ENCODE assay signal across 8 cellular contexts in the genomic region with DNA sequence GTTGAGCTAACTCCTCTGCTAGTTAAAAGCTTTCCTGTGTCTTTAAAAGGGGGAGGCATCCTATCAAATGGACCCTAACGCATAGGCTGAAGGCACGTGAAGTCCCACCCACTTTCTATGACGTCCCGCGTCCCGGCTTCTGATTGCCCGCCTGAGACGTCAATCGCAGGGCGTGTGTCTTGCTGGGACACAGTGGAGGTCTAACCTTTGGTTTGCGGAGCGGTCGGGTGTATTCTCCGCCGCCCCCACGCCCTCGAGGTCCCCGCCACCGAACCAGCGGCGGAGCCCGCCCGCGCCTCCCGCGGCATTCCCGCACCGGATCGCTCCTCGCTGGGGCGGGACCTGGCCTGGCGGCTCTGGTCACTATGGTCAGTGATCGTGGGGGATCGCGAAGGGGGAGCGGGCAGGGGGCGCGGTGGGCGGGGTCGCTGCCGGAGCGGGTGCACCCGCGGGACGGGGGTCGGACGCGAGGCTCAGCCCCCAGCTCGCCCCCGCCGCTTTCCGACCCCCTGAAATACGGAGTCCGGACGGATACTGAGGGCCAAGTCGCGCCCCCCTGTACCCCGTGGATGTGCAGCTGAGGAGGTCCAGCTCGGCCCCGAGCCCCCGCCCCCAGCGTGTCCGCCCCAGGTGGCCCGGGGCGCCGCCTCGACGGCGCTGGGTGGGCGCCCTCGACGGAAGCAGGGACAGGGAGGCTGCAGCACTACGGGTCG. TPM values are rescaled to one million over a fixed set of nuclear protein-coding genes. Genes with fewer than 3 reads are reported as not detected.
DNase-seq lines count a peak whose midpoint lies in the region; ATAC-seq and TF ChIP-seq lines count a peak whose summit lies in the region.

A gene (plus strand): TSS at position 168 of the 713 bp plus-strand sequence. CDS start 198 bp downstream, at position 366.

- no peaks in the 10 kb centered on the region for H3K4me1 ChIP-seq in testis

- no peaks in the 10 kb centered on the region for H3K36me3 Mint-ChIP-seq in activated naive CD4-positive, alpha-beta T cell treated with anti-CD3 and anti-CD28 coated beads, Interleukin-2, amount 50 U/mL, for 72 hours
- H3K36me3 Mint-ChIP-seq in glutamatergic neuron (ENCODE audit: unreplicated experiment): no peaks in the 10 kb centered on the region

- H3K36me3 ChIP-seq in testis (ENCODE audit: low read depth, missing control alignments): no peaks in the 10 kb centered on the region

- TF ChIP-seq CTCF in glutamatergic neuron (IDR thresholded peaks at IDR 0.05; ENCODE audit: partially characterized antibody, unreplicated experiment) (no peak), omental fat pad (IDR thresholded peaks at IDR 0.05) (no peak), testis (IDR thresholded peaks at IDR 0.05) (no peak)

- WGBS in testis, 2 donors: 0% methylated on average over 10 to 31 of the region's 74 CpGs

- intact Hi-C loops in testis (cut with DNase I; ENCODE audit: low total_unique reads): no loop called here

- no peak for TF ChIP-seq POLR2A in testis (IDR thresholded peaks at IDR 0.05)

- H3K9me3 ChIP-seq in testis: no peaks in the 10 kb centered on the region

- H3K27ac Mint-ChIP-seq in activated naive CD4-positive, alpha-beta T cell treated with anti-CD3 and anti-CD28 coated beads, Interleukin-2, amount 50 U/mL, for 72 hours: no peak within 1 kb of the TSS
- H3K27ac Mint-ChIP-seq in glutamatergic neuron (ENCODE audit: unreplicated experiment): peak within 1 kb of the TSS; percentile 1

- H3K4me3 Mint-ChIP-seq in glutamatergic neuron (ENCODE audit: unreplicated experiment): peak within 1 kb of the TSS; percentile 77

- H3K27ac ChIP-seq in testis: peak within 1 kb of the TSS in 1 of 2 donors; percentile 50

- peak; percentile 100 for ATAC-seq in HG02610 (IDR thresholded peaks at IDR 0.05; ENCODE audit: unreplicated experiment)
- ATAC-seq in SK-N-SH treated with all-trans-retinoic acid at 6 μM for 48 hours: peak; percentile 100
- ATAC-seq in activated naive CD4-positive, alpha-beta T cell treated with anti-CD3 and anti-CD28 coated beads, Interleukin-2, amount 50 U/mL, for 72 hours: peak; percentile 98
- ATAC-seq in omental fat pad (ENCODE audit: low FRiP score): peak; percentile 98

- H3K4me1 Mint-ChIP-seq in glutamatergic neuron (ENCODE audit: low read depth, unreplicated experiment): peaks cover 3% of the 10 kb centered on the region

- peaks cover 11% of the 10 kb centered on the region for H3K27me3 Mint-ChIP-seq in glutamatergic neuron (ENCODE audit: unreplicated experiment)

- peak; percentile 100 for DNase-seq in GM03348 (ENCODE audit: low spot score)
- DNase-seq in NCI-H1092 (lab: John Stamatoyannopoulos, UW): peak; percentile 98
- DNase-seq in activated naive CD4-positive, alpha-beta T cell treated with anti-CD3 and anti-CD28 coated beads, Interleukin-2, amount 50 U/mL, for 72 hours (ENCODE audit: low spot score in 2 of 2): peak; percentile 91 to 97
- DNase-seq in glutamatergic neuron: peak; percentile 96
- peak; percentile 97 for DNase-seq in omental fat pad (ENCODE audit: low spot score)
- DNase-seq in testis: peak; percentile 99

- H3K9me3 Mint-ChIP-seq in activated naive CD4-positive, alpha-beta T cell treated with anti-CD3 and anti-CD28 coated beads, Interleukin-2, amount 50 U/mL, for 72 hours: peaks cover 0 to 5% of the 10 kb centered on the region in 2 donors
- no peaks in the 10 kb centered on the region for H3K9me3 Mint-ChIP-seq in glutamatergic neuron (ENCODE audit: unreplicated experiment)

- H3K4me3 ChIP-seq in testis: peak within 1 kb of the TSS; percentile 74 to 87

- no peaks in the 10 kb centered on the region for H3K27me3 ChIP-seq in testis

TF ChIP-seq in SK-N-SH treated with all-trans-retinoic acid at 6 μM for 48 hours, 23 proteins besides CTCF, POLR2A, EP300 and RAD21 (continues in another document):
- no peak for TF ChIP-seq ZNF70 (CRISPR knock-in tag; IDR thresholded peaks at IDR 0.05)
- TF ChIP-seq CSDC2 (CRISPR knock-in tag; IDR thresholded peaks at IDR 0.05): no peak
- TF ChIP-seq ZNF565 (CRISPR knock-in tag; conservative IDR thresholded peaks at IDR 0.05; ENCODE audit: low read depth): no peak
- TF ChIP-seq PPARA (CRISPR knock-in tag; IDR thresholded peaks at IDR 0.05; ENCODE audit: borderline replicate concordance): no peak
- no peak for TF ChIP-seq ZNF8 (CRISPR knock-in tag; IDR thresholded peaks at IDR 0.05)
- TF ChIP-seq, protein P1, sequence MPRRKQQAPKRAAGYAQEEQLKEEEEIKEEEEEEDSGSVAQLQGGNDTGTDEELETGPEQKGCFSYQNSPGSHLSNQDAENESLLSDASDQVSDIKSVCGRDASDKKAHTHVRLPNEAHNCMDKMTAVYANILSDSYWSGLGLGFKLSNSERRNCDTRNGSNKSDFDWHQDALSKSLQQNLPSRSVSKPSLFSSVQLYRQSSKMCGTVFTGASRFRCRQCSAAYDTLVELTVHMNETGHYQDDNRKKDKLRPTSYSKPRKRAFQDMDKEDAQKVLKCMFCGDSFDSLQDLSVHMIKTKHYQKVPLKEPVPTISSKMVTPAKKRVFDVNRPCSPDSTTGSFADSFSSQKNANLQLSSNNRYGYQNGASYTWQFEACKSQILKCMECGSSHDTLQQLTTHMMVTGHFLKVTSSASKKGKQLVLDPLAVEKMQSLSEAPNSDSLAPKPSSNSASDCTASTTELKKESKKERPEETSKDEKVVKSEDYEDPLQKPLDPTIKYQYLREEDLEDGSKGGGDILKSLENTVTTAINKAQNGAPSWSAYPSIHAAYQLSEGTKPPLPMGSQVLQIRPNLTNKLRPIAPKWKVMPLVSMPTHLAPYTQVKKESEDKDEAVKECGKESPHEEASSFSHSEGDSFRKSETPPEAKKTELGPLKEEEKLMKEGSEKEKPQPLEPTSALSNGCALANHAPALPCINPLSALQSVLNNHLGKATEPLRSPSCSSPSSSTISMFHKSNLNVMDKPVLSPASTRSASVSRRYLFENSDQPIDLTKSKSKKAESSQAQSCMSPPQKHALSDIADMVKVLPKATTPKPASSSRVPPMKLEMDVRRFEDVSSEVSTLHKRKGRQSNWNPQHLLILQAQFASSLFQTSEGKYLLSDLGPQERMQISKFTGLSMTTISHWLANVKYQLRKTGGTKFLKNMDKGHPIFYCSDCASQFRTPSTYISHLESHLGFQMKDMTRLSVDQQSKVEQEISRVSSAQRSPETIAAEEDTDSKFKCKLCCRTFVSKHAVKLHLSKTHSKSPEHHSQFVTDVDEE (CRISPR knock-in tag; IDR thresholded peaks at IDR 0.05): no peak
- no peak for TF ChIP-seq ISL1 (CRISPR knock-in tag; IDR thresholded peaks at IDR 0.05)
- TF ChIP-seq ZFP30 (CRISPR knock-in tag; IDR thresholded peaks at IDR 0.05): no peak
- no peak for TF ChIP-seq RARB (CRISPR knock-in tag; IDR thresholded peaks at IDR 0.05)
- no peak for TF ChIP-seq ARNTL (CRISPR knock-in tag; IDR thresholded peaks at IDR 0.05; ENCODE audit: borderline replicate concordance, low read depth)
- TF ChIP-seq TOX (CRISPR knock-in tag; IDR thresholded peaks at IDR 0.05; ENCODE audit: borderline replicate concordance): no peak
- no peak for TF ChIP-seq OSR1 (CRISPR knock-in tag; IDR thresholded peaks at IDR 0.05)
- TF ChIP-seq BACH2 (CRISPR knock-in tag; IDR thresholded peaks at IDR 0.05; ENCODE audit: borderline replicate concordance): no peak
- TF ChIP-seq ZC3H10 (CRISPR knock-in tag; IDR thresholded peaks at IDR 0.05): no peak
- TF ChIP-seq, protein P2, sequence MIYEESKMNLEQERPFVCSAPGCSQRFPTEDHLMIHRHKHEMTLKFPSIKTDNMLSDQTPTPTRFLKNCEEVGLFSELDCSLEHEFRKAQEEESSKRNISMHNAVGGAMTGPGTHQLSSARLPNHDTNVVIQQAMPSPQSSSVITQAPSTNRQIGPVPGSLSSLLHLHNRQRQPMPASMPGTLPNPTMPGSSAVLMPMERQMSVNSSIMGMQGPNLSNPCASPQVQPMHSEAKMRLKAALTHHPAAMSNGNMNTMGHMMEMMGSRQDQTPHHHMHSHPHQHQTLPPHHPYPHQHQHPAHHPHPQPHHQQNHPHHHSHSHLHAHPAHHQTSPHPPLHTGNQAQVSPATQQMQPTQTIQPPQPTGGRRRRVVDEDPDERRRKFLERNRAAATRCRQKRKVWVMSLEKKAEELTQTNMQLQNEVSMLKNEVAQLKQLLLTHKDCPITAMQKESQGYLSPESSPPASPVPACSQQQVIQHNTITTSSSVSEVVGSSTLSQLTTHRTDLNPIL (CRISPR knock-in tag; IDR thresholded peaks at IDR 0.05; ENCODE audit: low read depth): no peak
- TF ChIP-seq, protein P3, sequence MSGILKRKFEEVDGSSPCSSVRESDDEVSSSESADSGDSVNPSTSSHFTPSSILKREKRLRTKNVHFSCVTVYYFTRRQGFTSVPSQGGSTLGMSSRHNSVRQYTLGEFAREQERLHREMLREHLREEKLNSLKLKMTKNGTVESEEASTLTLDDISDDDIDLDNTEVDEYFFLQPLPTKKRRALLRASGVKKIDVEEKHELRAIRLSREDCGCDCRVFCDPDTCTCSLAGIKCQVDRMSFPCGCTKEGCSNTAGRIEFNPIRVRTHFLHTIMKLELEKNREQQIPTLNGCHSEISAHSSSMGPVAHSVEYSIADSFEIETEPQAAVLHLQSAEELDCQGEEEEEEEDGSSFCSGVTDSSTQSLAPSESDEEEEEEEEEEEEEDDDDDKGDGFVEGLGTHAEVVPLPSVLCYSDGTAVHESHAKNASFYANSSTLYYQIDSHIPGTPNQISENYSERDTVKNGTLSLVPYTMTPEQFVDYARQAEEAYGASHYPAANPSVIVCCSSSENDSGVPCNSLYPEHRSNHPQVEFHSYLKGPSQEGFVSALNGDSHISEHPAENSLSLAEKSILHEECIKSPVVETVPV (CRISPR knock-in tag; IDR thresholded peaks at IDR 0.05): no peak
- TF ChIP-seq, protein P4, sequence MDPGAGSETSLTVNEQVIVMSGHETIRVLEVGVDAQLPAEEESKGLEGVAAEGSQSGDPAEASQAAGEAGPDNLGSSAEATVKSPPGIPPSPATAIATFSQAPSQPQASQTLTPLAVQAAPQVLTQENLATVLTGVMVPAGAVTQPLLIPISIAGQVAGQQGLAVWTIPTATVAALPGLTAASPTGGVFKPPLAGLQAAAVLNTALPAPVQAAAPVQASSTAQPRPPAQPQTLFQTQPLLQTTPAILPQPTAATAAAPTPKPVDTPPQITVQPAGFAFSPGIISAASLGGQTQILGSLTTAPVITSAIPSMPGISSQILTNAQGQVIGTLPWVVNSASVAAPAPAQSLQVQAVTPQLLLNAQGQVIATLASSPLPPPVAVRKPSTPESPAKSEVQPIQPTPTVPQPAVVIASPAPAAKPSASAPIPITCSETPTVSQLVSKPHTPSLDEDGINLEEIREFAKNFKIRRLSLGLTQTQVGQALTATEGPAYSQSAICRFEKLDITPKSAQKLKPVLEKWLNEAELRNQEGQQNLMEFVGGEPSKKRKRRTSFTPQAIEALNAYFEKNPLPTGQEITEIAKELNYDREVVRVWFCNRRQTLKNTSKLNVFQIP (CRISPR knock-in tag; IDR thresholded peaks at IDR 0.05; ENCODE audit: borderline replicate concordance, low read depth): no peak

RNA-seq across cellular contexts. Expression of the gene that starts here (rescaled TPM):
- 1 to 10 TPM; 1.2 to 2.3 TPM for total RNA-seq in activated naive CD4-positive, alpha-beta T cell treated with anti-CD3 and anti-CD28 coated beads, Interleukin-2, amount 50 U/mL, for 72 hours
- total RNA-seq in glutamatergic neuron (ENCODE audit: unreplicated experiment) (5.5 TPM), omental fat pad (1 to 10 TPM in 2 of 4 donors, under 1 TPM in 2; 0.47 to 1.7 (median 0.96) TPM), testis (10 to 100 TPM in 1 of 2 donors, 1 to 10 TPM in 1; 8.4 to 19.3 TPM)
- 16.8 TPM for polyA plus RNA-seq in testis (ENCODE audit: insufficient read depth, low read depth, low replicate concordance)
